In genomic region chr14:31947076-31947475, GRCh38 we compare ENCODE assay signal across 17 cellular contexts.
"Had no signal": no experiment of that assay in that cellular context is flagged by ENCODE, and none has a peak within 500 bp of the region (broad histone marks: within the 10 kb centered on the region; RNA-seq: fewer than 3 reads in every experiment).

No MANE protein-coding gene starts in this region.

- H3K9me3 ChIP-seq: left ventricle myocardium inferior, tibial artery had no signal

- H3K4me3 Mint-ChIP-seq: activated CD8-positive, alpha-beta T cell treated with anti-CD3 and anti-CD28 coated beads, Interleukin-2, amount 10 ng/mL, durations not matched to agents 7 days and 5 days; memory B cell; natural killer cell treated with Interleukin-12 subunit alpha and Interleukin-12 subunit beta and Interleukin-15 and Interleukin-18, amount 100 ng/mL, for 72 hours; T-helper 1 cell treated with Interleukin-12 subunit alpha and Interleukin-12 subunit beta and Interleukin-4 antibody, amounts not matched to agents 30 μg/mL and 1 μg/mL, for 36 hours; WTC11 had no signal

- H3K79me2 ChIP-seq: hepatocyte had no signal

- H3K27ac Mint-ChIP-seq: activated CD8-positive, alpha-beta T cell treated with anti-CD3 and anti-CD28 coated beads, Interleukin-2, amount 10 ng/mL, durations not matched to agents 7 days and 5 days; memory B cell; natural killer cell treated with Interleukin-12 subunit alpha and Interleukin-12 subunit beta and Interleukin-15 and Interleukin-18, amount 100 ng/mL, for 72 hours; T-helper 1 cell treated with Interleukin-12 subunit alpha and Interleukin-12 subunit beta and Interleukin-4 antibody, amounts not matched to agents 30 μg/mL and 1 μg/mL, for 36 hours; WTC11 had no signal

- H3K4me1 ChIP-seq: tibial artery had no signal

- H3K9me3 Mint-ChIP-seq: memory B cell; natural killer cell treated with Interleukin-12 subunit alpha and Interleukin-12 subunit beta and Interleukin-15 and Interleukin-18, amount 100 ng/mL, for 72 hours; T-helper 1 cell treated with Interleukin-12 subunit alpha and Interleukin-12 subunit beta and Interleukin-4 antibody, amounts not matched to agents 30 μg/mL and 1 μg/mL, for 36 hours; WTC11 had no signal

- DNase-seq: activated CD4-positive, alpha-beta T cell treated with anti-CD3 and anti-CD28 coated beads for 4 hours; activated CD8-positive, alpha-beta memory T cell treated with anti-CD3 and anti-CD28 coated beads, Interleukin-2, amount 50 U/mL, for 4 hours; activated CD8-positive, alpha-beta T cell treated with anti-CD3 and anti-CD28 coated beads, Interleukin-2, amount 10 ng/mL, durations not matched to agents 7 days and 5 days; activated gamma-delta T cell; activated T-cell treated with anti-CD3 and anti-CD28 coated beads, Interleukin-2, amount 50 U/mL, for 48 hours; aorta; erythroblast; left ventricle myocardium inferior; occipital lobe; stimulated activated CD4-positive, alpha-beta T cell treated with anti-CD3 and anti-CD28 coated beads, Interleukin-15, amount 100 ng/mL, for 24 hours; stimulated activated CD4-positive, alpha-beta T cell treated with anti-CD3 and anti-CD28 coated beads, Interleukin-4, amount 100 ng/mL, for 1 hour; tibial artery had no signal

- ATAC-seq: activated CD8-positive, alpha-beta T cell treated with anti-CD3 and anti-CD28 coated beads, Interleukin-2, amount 10 ng/mL, durations not matched to agents 7 days and 5 days; natural killer cell treated with Interleukin-12 subunit alpha and Interleukin-12 subunit beta and Interleukin-15 and Interleukin-18, amount 100 ng/mL, for 72 hours; WTC11 had no signal

- H3K4me2 ChIP-seq: hepatocyte had no signal

- H3K36me3 Mint-ChIP-seq: memory B cell; natural killer cell treated with Interleukin-12 subunit alpha and Interleukin-12 subunit beta and Interleukin-15 and Interleukin-18, amount 100 ng/mL, for 72 hours; WTC11 had no signal

- H3K27ac ChIP-seq: hepatocyte, left ventricle myocardium inferior, tibial artery had no signal

- H3K27me3 ChIP-seq: hepatocyte, tibial artery had no signal

- H3K36me3 ChIP-seq: left ventricle myocardium inferior, tibial artery had no signal

- H3K4me3 ChIP-seq: hepatocyte, left ventricle myocardium inferior, tibial artery had no signal

- H2AFZ ChIP-seq: hepatocyte had no signal

- H3K27me3 Mint-ChIP-seq: memory B cell had no signal
